In genomic region chr3:188518416-188518815, GRCh38 we compare ENCODE assay signal across 33 cellular contexts.
"Had no signal": no experiment of that assay in that cellular context is flagged by ENCODE, and none has a peak within 500 bp of the region (broad histone marks: within the 10 kb centered on the region; RNA-seq: fewer than 3 reads in every experiment).

No MANE protein-coding gene starts in this region.

- H3K27ac ChIP-seq: ascending aorta, RWPE1, WERI-Rb-1 had no signal

- H3K4me3 ChIP-seq: ascending aorta had no signal

- H3K27me3 ChIP-seq: ascending aorta had no signal

- DNase-seq: activated CD4-positive, alpha-beta T cell treated with anti-CD3 and anti-CD28 coated beads for 1 hour; activated CD4-positive, alpha-beta T cell treated with anti-CD3 and anti-CD28 coated beads for 48 hours; activated CD4-positive, CD25-positive, alpha-beta regulatory T cell; activated CD8-positive, alpha-beta T cell treated with anti-CD3 and anti-CD28 coated beads for 36 hours; activated gamma-delta T cell; activated naive CD4-positive, alpha-beta T cell treated with Interleukin-2 at 50 U/mL for 16 hours; activated naive CD8-positive, alpha-beta T cell treated with anti-CD3 and anti-CD28 coated beads, Interleukin-2, amount 10 ng/mL, durations not matched to agents 7 days and 5 days; activated T-cell treated with anti-CD3 and anti-CD28 coated beads, Interleukin-2, amount 50 U/mL, for 1 hour; amygdala; caudate nucleus; Karpas-422; KBM-7; NCI-H1105; NCI-H1417 treated with DMSO at 0.1 percent for 48 hours; NCI-H1694; NCI-H1930; NCI-H2081 treated with DMSO at 0.1 percent for 48 hours; NCI-H345; NCI-H524 treated with DMSO at 0.1 percent for 48 hours; NCI-H748 treated with DMSO at 0.1 percent for 48 hours; NK-92 treated with Interleukin-12 subunit alpha and Interleukin-12 subunit beta, amount 100 ng/mL, for 24 hours; SIG-M5; SW 1271; T-helper 1 cell; T-helper 2 cell; T-helper 9 cell; WERI-Rb-1 had no signal

- FAIRE-seq: bronchial epithelial cell, RCC 7860 had no signal

- H3K36me3 ChIP-seq: ascending aorta, WERI-Rb-1 had no signal

- ATAC-seq: activated CD8-positive, alpha-beta T cell treated with anti-CD3 and anti-CD28 coated beads for 36 hours; PC-3; Right ventricle myocardium inferior had no signal

- H3K9me3 ChIP-seq: ascending aorta had no signal
